Comparison of ENCODE assay signal across 14 cellular contexts in genomic region chr9:136664000-136664798, GRCh38. TPM values are rescaled to one million over a fixed set of nuclear protein-coding genes. Genes with fewer than 3 reads are reported as not detected.
DNase-seq lines count a peak whose midpoint lies in the region; ATAC-seq, FAIRE-seq and TF ChIP-seq lines count a peak whose summit lies in the region.
"Had no signal": no experiment of that assay in that cellular context is flagged by ENCODE, and none has a peak within 500 bp of the region (broad histone marks: within the 10 kb centered on the region; RNA-seq: fewer than 3 reads in every experiment).

No MANE protein-coding gene starts in this region.

- no peak for DNase-seq in breast epithelium (ENCODE audit: low spot score in 2 of 2)
- peak in 2 of 3 donors; percentile 22 to 46 for DNase-seq in right lobe of liver
- DNase-seq in small intestine: no peak
- DNase-seq in stimulated activated CD4-positive, alpha-beta T cell treated with anti-CD3 and anti-CD28 coated beads, Interleukin-2, amount 100 ng/mL, for 24 hours: no peak
- DNase-seq in globus pallidus (ENCODE audit: low spot score): no peak
- DNase-seq: activated CD4-positive, alpha-beta T cell treated with anti-CD3 and anti-CD28 coated beads for 4 hours; islet precursor cell; NCI-H1694; testis had no signal

- no peak overlapping the region for H3K27ac ChIP-seq in BLaER1 treated with 17β-estradiol and CSF1 and Interleukin-3, amounts not matched to agents 10 nM and 100 nM
- peak overlapping the region in 1 of 2 donors; percentile 25 for H3K27ac ChIP-seq in breast epithelium
- peak overlapping the region; percentile 62 to 84 (median 75) for H3K27ac ChIP-seq in right lobe of liver
- peak overlapping the region in 1 of 2 donors; percentile 80 for H3K27ac ChIP-seq in small intestine (ENCODE audit: low read depth in 1 of 2, low read length in 1 of 2)
- H3K27ac ChIP-seq: SK-N-MC had no signal

- H3K4me2 ChIP-seq in BLaER1 treated with 17β-estradiol and CSF1 and Interleukin-3, amounts not matched to agents 10 nM and 100 nM: peak overlapping the region; percentile 84 to 100 (median 98)

- H4K20me1 ChIP-seq in BLaER1 treated with 17β-estradiol and CSF1 and Interleukin-3, amounts not matched to agents 10 nM and 100 nM: peaks cover 0 to 67% (median 26%) of the 10 kb centered on the region in 11 experiments; a peak in 18 of 22 replicates

- H3K9ac ChIP-seq in BLaER1 treated with 17β-estradiol and CSF1 and Interleukin-3, amounts not matched to agents 10 nM and 100 nM: peak overlapping the region in 4 of 11 experiments; percentile 18 to 77 (median 66); a peak in 8 of 22 replicates

- H3K4me3 ChIP-seq in BLaER1 treated with 17β-estradiol and CSF1 and Interleukin-3, amounts not matched to agents 10 nM and 100 nM: no peak overlapping the region; a peak in 2 of 20 replicates
- H3K4me3 ChIP-seq in breast epithelium (peak overlapping the region; percentile 47 to 69 (median 51)), right lobe of liver (peak overlapping the region; percentile 45 to 58 (median 46)), small intestine (ENCODE audit: low read depth in 1 of 2, low read length in 2 of 2) (peak overlapping the region; percentile 20 to 53)
- H3K4me3 ChIP-seq: SK-N-MC had no signal

- no peak for FAIRE-seq in small intestine (lab: Jason Lieb, UNC)

- peaks cover 40 to 95% (median 93%) of the 10 kb centered on the region in 10 experiments for H3K4me1 ChIP-seq in BLaER1 treated with 17β-estradiol and CSF1 and Interleukin-3, amounts not matched to agents 10 nM and 100 nM
- H3K4me1 ChIP-seq in breast epithelium: peaks cover 0 to 4% of the 10 kb centered on the region in 2 donors
- H3K4me1 ChIP-seq in right lobe of liver: peaks cover 0 to 3% (median 0%) of the 10 kb centered on the region in 4 donors
- no peaks in the 10 kb centered on the region for H3K4me1 ChIP-seq in small intestine (ENCODE audit: control insufficient read depth in 2 of 2, insufficient read depth in 1 of 2, low read depth in 1 of 2, low read length in 1 of 2)
- H3K4me1 ChIP-seq: testis had no signal

- TF ChIP-seq POLR2A in breast epithelium (IDR thresholded peaks at IDR 0.05) (no peak), right lobe of liver (IDR thresholded peaks at IDR 0.05) (no peak)

- intact Hi-C loops in breast epithelium (cut with DNase I; ENCODE audit: low total_unique reads): no loop called here
- intact Hi-C loops in right lobe of liver (cut with DNase I): no loop called here

- H3K36me3 ChIP-seq in BLaER1 treated with 17β-estradiol and CSF1 and Interleukin-3, amounts not matched to agents 10 nM and 100 nM: no peaks in the 10 kb centered on the region
- no peaks in the 10 kb centered on the region for H3K36me3 ChIP-seq in breast epithelium
- H3K36me3 ChIP-seq in right lobe of liver: no peaks in the 10 kb centered on the region
- no peaks in the 10 kb centered on the region for H3K36me3 ChIP-seq in small intestine (ENCODE audit: control insufficient read depth in 2 of 2, insufficient read depth in 2 of 2, low read length in 2 of 2)

- peaks cover 31 to 86% (median 57%) of the 10 kb centered on the region in 11 experiments; a peak in 20 of 22 replicates for H3K27me3 ChIP-seq in BLaER1 treated with 17β-estradiol and CSF1 and Interleukin-3, amounts not matched to agents 10 nM and 100 nM
- H3K27me3 ChIP-seq in breast epithelium (peaks cover 0 to 57% of the 10 kb centered on the region in 2 donors), right lobe of liver (no peaks in the 10 kb centered on the region), small intestine (ENCODE audit: control insufficient read depth in 2 of 2, insufficient read depth in 2 of 2, low read length in 2 of 2) (peaks cover 2 to 10% of the 10 kb centered on the region in 2 donors)
- H3K27me3 ChIP-seq: testis had no signal

- ATAC-seq in right lobe of liver: no peak
- ATAC-seq in HG02938 (IDR thresholded peaks at IDR 0.05; ENCODE audit: unreplicated experiment): no peak
- no peak for ATAC-seq in HG03442 (IDR thresholded peaks at IDR 0.05; ENCODE audit: unreplicated experiment)

- no CpG with 5 or more reads among the region's 18 CpGs for WGBS in right lobe of liver (ENCODE audit: insufficient coverage, low coverage, low lambda C conversion rate, missing lambda C conversion rate)
- 82 to 83% (median 82%) methylated on average over 18 of the region's 18 CpGs for WGBS in small intestine, 3 donors

- H3K9me3 ChIP-seq in BLaER1 treated with 17β-estradiol and CSF1 and Interleukin-3, amounts not matched to agents 10 nM and 100 nM (replicated peaks in 1 of 11): no peaks in the 10 kb centered on the region
- H3K9me3 ChIP-seq in breast epithelium (no peaks in the 10 kb centered on the region), right lobe of liver (no peaks in the 10 kb centered on the region), small intestine (ENCODE audit: control insufficient read depth, low read depth) (no peaks in the 10 kb centered on the region)
- H3K9me3 ChIP-seq: testis had no signal

- TF ChIP-seq CTCF in breast epithelium (IDR thresholded peaks at IDR 0.05) (no peak), right lobe of liver (IDR thresholded peaks at IDR 0.05) (no peak)

RNA-seq across cellular contexts. Expression of gene EGFL7, which starts 1.5 kb away (rescaled TPM):
- total RNA-seq in breast epithelium (100 to 1,000 TPM in 1 of 3 donors, 10 to 100 TPM in 2; 48.9 to 138 (median 53.4) TPM), right lobe of liver (10 to 100 TPM; 26.7 to 54.2 (median 45.8) TPM)
- 100 to 1,000 TPM in 1 of 3 donors, 10 to 100 TPM in 2; 15.4 to 114 (median 16.8) TPM for polyA plus RNA-seq in small intestine
- polyA plus RNA-seq: IgD-negative memory B cell had no signal

RNA-seq across cellular contexts. Expression of gene AGPAT2, which starts 23.1 kb away (rescaled TPM):
- total RNA-seq in breast epithelium (100 to 1,000 TPM; 106 to 551 (median 110) TPM), right lobe of liver (100 to 1,000 TPM; 117 to 379 (median 184) TPM)
- 100 to 1,000 TPM; 257 to 653 (median 468) TPM for polyA plus RNA-seq in small intestine

RNA-seq across cellular contexts. Expression of gene DIPK1B, which starts 48.2 kb away (rescaled TPM):
- total RNA-seq in breast epithelium: 1 to 10 TPM; 4.8 to 8.2 (median 5.6) TPM
- total RNA-seq in right lobe of liver: 1 to 10 TPM; 1.4 to 7.7 (median 5.1) TPM
- polyA plus RNA-seq in small intestine: 10 to 100 TPM in 1 of 3 donors, 1 to 10 TPM in 1, under 1 TPM in 1; 0.22 to 12.1 (median 1.1) TPM

Comparison
In these comparisons a context has a peak if more than half of its experiments do, and no peak if none do; other contexts are left out.
1. H3K27ac ChIP-seq: peak in right lobe of liver (3 of 3); none in BLaER1 treated with 17β-estradiol and CSF1 and Interleukin-3, amounts not matched to agents 10 nM and 100 nM (0 of 11).
2. H3K4me3 ChIP-seq: peak in breast epithelium (3 of 3), right lobe of liver (3 of 3) and small intestine (2 of 2); none in BLaER1 treated with 17β-estradiol and CSF1 and Interleukin-3, amounts not matched to agents 10 nM and 100 nM (0 of 10).
3. DNase-seq: peak in right lobe of liver (2 of 3); none in breast epithelium (0 of 2), small intestine (single experiment), stimulated activated CD4-positive, alpha-beta T cell treated with anti-CD3 and anti-CD28 coated beads, Interleukin-2, amount 100 ng/mL, for 24 hours (0 of 2) and globus pallidus (single experiment).